ENCODE assay signal across 23 cellular contexts in genomic region chr17:32802306-32802705, GRCh38.
"Had no signal": no experiment of that assay in that cellular context is flagged by ENCODE, and none has a peak within 500 bp of the region (broad histone marks: within the 10 kb centered on the region; RNA-seq: fewer than 3 reads in every experiment).

No MANE protein-coding gene starts in this region.

- H3K27me3 ChIP-seq: heart right ventricle, right atrium auricular region, right lobe of liver, stomach, testis, thyroid gland, transverse colon, upper lobe of left lung, vagina had no signal

- H3K4me1 ChIP-seq: left ventricle myocardium inferior, parathyroid adenoma, right lobe of liver, testis had no signal

- H3K9ac ChIP-seq: parathyroid adenoma had no signal

- ATAC-seq: heart right ventricle; naive thymus-derived CD8-positive, alpha-beta T cell; right lobe of liver; stimulated activated naive B cell treated with anti-CD40 and anti-IgM and Interleukin-4, amounts not matched to agents 10 μg/mL and 1 μg/mL and 100 μg/mL, for 72 hours; stimulated activated naive CD8-positive, alpha-beta T cell treated with anti-CD3 and anti-CD28 coated beads, Interleukin-15, Interleukin-2, amounts not matched to agents 100 U/mL and 50 U/mL, for 24 hours had no signal

- H3K9me3 ChIP-seq: heart right ventricle, left ventricle myocardium inferior, right atrium auricular region, right lobe of liver, stomach, testis, thyroid gland, transverse colon, upper lobe of left lung, vagina had no signal

- FAIRE-seq: keratinocyte had no signal

- H3K36me3 ChIP-seq: heart right ventricle, left ventricle myocardium inferior, right atrium auricular region, right lobe of liver, stomach, thyroid gland, transverse colon, upper lobe of left lung, vagina had no signal

- H3K4me3 ChIP-seq: heart right ventricle, left ventricle myocardium inferior, lung, right atrium auricular region, right lobe of liver, skin epidermis, stomach, testis, thyroid gland, transverse colon, upper lobe of left lung, vagina had no signal

- DNase-seq: heart right ventricle; hippocampal formation; left ventricle myocardium inferior; naive thymus-derived CD8-positive, alpha-beta T cell; nucleus accumbens; right lobe of liver; stimulated activated CD4-positive, alpha-beta T cell treated with anti-CD3 and anti-CD28 coated beads, Interleukin-12 subunit alpha, Interleukin-12 subunit beta, amount 100 ng/mL, for 4 hours; stimulated activated CD4-positive, alpha-beta T cell treated with anti-CD3 and anti-CD28 coated beads, Interleukin-15, amount 100 ng/mL, for 24 hours; stimulated activated CD4-positive, alpha-beta T cell treated with anti-CD3 and anti-CD28 coated beads, Interleukin-2, amount 100 ng/mL, for 24 hours; stimulated activated CD4-positive, alpha-beta T cell treated with anti-CD3 and anti-CD28 coated beads, Interleukin-4, amount 100 ng/mL, for 1 hour; stimulated activated naive B cell treated with anti-CD40 and anti-IgM and Interleukin-4, amounts not matched to agents 10 μg/mL and 1 μg/mL and 100 μg/mL, for 72 hours; stimulated activated naive CD8-positive, alpha-beta T cell treated with anti-CD3 and anti-CD28 coated beads, Interleukin-15, Interleukin-2, amounts not matched to agents 100 U/mL and 50 U/mL, for 24 hours; stomach; testis; thyroid gland; transverse colon had no signal

- H3K27ac ChIP-seq: left ventricle myocardium inferior, parathyroid adenoma, right atrium auricular region, right lobe of liver, stomach, testis, thyroid gland, transverse colon, upper lobe of left lung, vagina had no signal

- H2AFZ ChIP-seq: parathyroid adenoma had no signal
